1 cellular context compared by ENCODE assay signal in genomic region chr14:76954371-76954770, GRCh38.
TF ChIP-seq lines count a peak whose summit lies in the region.

No MANE protein-coding gene starts in this region.

TF ChIP-seq in H1, 55 proteins besides CTCF, POLR2A, EP300 and RAD21:
- TF ChIP-seq HDAC6 (IDR thresholded peaks at IDR 0.05; ENCODE audit: low read depth, low read length) (no peak), CHD7 (IDR thresholded peaks at IDR 0.05; ENCODE audit: insufficient replicate concordance, low read length) (no peak), MAFK (IDR thresholded peaks at IDR 0.05; ENCODE audit: low read depth, low read length) (no peak), CHD2 (IDR thresholded peaks at IDR 0.05; ENCODE audit: low read length) (no peak), SIRT6 (IDR thresholded peaks at IDR 0.05; ENCODE audit: low read length) (no peak), KDM5A (IDR thresholded peaks at IDR 0.05; ENCODE audit: low read length) (no peak), SIX5 (IDR thresholded peaks at IDR 0.05; ENCODE audit: low read depth, low read length) (no peak), RNF2 (IDR thresholded peaks at IDR 0.05; ENCODE audit: borderline replicate concordance, low read depth, low read length, missing control alignments, poor library complexity, severe bottlenecking) (no peak)
